23 cellular contexts compared by ENCODE assay signal in the genomic region with DNA sequence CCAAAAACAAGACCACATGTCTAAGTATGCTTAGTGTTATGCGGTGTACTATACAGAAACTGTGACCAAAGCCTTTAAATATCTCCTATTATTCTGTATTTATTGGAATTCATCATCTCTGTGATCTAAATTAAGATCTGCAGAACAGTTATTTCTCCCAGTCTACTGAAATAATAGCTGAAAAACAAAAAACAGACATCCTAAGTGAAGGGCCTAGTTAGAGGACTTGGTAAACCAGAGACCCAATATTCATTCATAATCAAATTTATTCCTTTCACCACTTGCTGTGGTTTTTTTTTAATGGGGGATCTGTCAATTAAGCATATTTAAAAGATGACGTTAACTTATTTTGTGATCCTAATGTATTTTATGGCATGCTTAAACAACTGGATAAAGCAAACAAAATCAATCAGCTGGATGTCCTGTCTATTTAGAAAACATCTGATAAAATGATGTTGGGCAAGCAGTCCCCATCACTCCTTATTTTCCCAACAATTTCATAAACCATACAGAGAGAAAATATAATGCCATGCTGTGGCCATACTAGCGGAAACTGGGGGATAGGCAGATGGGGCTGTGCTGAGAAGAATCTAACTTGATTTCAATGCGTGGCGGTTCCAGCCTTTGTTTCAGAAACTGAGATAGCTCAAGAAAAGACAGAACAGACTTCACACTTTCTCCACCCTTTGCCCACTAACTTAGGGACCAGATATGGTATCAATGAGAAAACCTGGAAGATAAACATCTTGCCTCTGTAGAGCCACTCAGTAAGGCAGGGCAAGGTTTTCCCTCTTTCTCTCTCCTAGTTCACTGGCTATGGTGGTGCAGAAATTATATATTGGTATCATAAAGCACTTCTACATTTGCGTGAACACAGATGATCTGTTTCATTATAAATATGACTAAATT. TPM values are rescaled to one million over a fixed set of nuclear protein-coding genes. Genes with fewer than 3 reads are reported as not detected.
DNase-seq lines count a peak whose midpoint lies in the region; ATAC-seq, FAIRE-seq and TF ChIP-seq lines count a peak whose summit lies in the region.
"Had no signal": no experiment of that assay in that cellular context is flagged by ENCODE, and none has a peak within 500 bp of the region (broad histone marks: within the 10 kb centered on the region; RNA-seq: fewer than 3 reads in every experiment).

No MANE protein-coding gene starts in this region.

- H4K20me1 ChIP-seq in HepG2 (ENCODE audit: insufficient read depth, low read length) = no peaks in the 10 kb centered on the region

- in situ Hi-C loops in HepG2 (cut with HindIII; ENCODE audit: extremely low pct_ligation_motif_present, low pct_unique_long_range_greater_than_20kb) = no loop called here

- no peak overlapping the region for H3K9ac ChIP-seq in HepG2 (ENCODE audit: insufficient read depth, low read depth, low read length)

- 53% methylated on average over 6 of the region's 6 CpGs for WGBS in HepG2 (ENCODE audit: low lambda C conversion rate)
- 91% methylated on average over 6 of the region's 6 CpGs for WGBS in right lobe of liver (ENCODE audit: insufficient coverage, low coverage, low lambda C conversion rate, missing lambda C conversion rate)

- H3K36me3 ChIP-seq in HepG2 (replicated peaks in 1 of 2; ENCODE audit: control insufficient read depth in 1 of 2, insufficient read depth in 2 of 2, low read length in 2 of 2) (no peaks in the 10 kb centered on the region), right lobe of liver (no peaks in the 10 kb centered on the region)

- FAIRE-seq in HepG2 (lab: Jason Lieb, UNC) = no peak
- FAIRE-seq: A549, GM12891, GM18507 had no signal

- CTCF ChIA-PET in HepG2 (lab: Yijun Ruan, JAX; ENCODE audit: low intra/inter-chr PET ratio, low total read pairs) = no interaction called here

- no peak overlapping the region for H3K4me2 ChIP-seq in HepG2 (ENCODE audit: low read depth, low read length)
- H3K4me2 ChIP-seq: A549, GM23338 had no signal

- intact Hi-C loops in HepG2 (cut with micrococcal nuclease; ENCODE audit: unreplicated experiment) (no loop called here), right lobe of liver (cut with DNase I) (no loop called here), posterior cingulate gyrus (cut with DNase I) (no loop called here)

- TF ChIP-seq CTCF in HepG2 (CRISPR knock-in tag; IDR thresholded peaks at IDR 0.05) (no peak), right lobe of liver (IDR thresholded peaks at IDR 0.05) (no peak)

- no peak for TF ChIP-seq RAD21 in HepG2 (CRISPR knock-in tag; IDR thresholded peaks at IDR 0.05)

- no peak overlapping the region for H2AFZ ChIP-seq in HepG2 (ENCODE audit: low read length)
- H2AFZ ChIP-seq: GM23338 had no signal

- H3K27me3 ChIP-seq in HepG2 (ENCODE audit: control insufficient read depth in 1 of 2, insufficient read depth in 2 of 2, low read length in 2 of 2) (no peaks in the 10 kb centered on the region), right lobe of liver (no peaks in the 10 kb centered on the region)

- H3K9me3 ChIP-seq in HepG2 (ENCODE audit: low read length) (no peaks in the 10 kb centered on the region), right lobe of liver (no peaks in the 10 kb centered on the region)
- H3K9me3 ChIP-seq: A549 had no signal

- H3K4me1 ChIP-seq in HepG2 (ENCODE audit: insufficient read depth, low read length) (no peaks in the 10 kb centered on the region), right lobe of liver (no peaks in the 10 kb centered on the region)
- H3K4me1 ChIP-seq: A549 had no signal

- H3K79me2 ChIP-seq in HepG2 (ENCODE audit: insufficient read depth, low read length) = no peaks in the 10 kb centered on the region

- POLR2A ChIA-PET in HepG2 (lab: Yijun Ruan, JAX) = no interaction called here

- no TSS peak for BruUV-seq in HepG2 (replicated peaks; lab: Mats Ljungman, UMichigan)

- no peak for TF ChIP-seq EP300 in HepG2 (IDR thresholded peaks at IDR 0.05; ENCODE audit: low read depth in 2 of 2, low read length in 2 of 2)
- no peak for TF ChIP-seq EP300 in HepG2 (CRISPR knock-in tag; IDR thresholded peaks at IDR 0.05; ENCODE audit: borderline replicate concordance)

- DNase-seq in HepG2 (ENCODE audit: low spot score) = no peak
- DNase-seq in right lobe of liver = no peak
- peak; percentile 99 for DNase-seq in SK-N-DZ (ENCODE audit: low spot score)
- peak; percentile 16 to 60 for DNase-seq in erythroblast (lab: John Stamatoyannopoulos, UW)
- no peak for DNase-seq in foreskin melanocyte
- DNase-seq in posterior cingulate gyrus = no peak
- DNase-seq: 8988T; ACHN; AML-193; C1 segment of cervical spinal cord; Calu3; CD4-positive, alpha-beta memory T cell; COR-L47; DMS53; DMS79 treated with DMSO at 0.1 percent for 48 hours; GF-D8; H9 had no signal

- H3K27ac ChIP-seq in HepG2 (ENCODE audit: extremely low read length, insufficient read depth, low read length) (no peak overlapping the region), right lobe of liver (no peak overlapping the region)
- H3K27ac ChIP-seq: A549 had no signal

- H3K4me3 ChIP-seq in HepG2 (replicated peaks in 1 of 3; ENCODE audit: insufficient read depth in 1 of 3, low read depth in 2 of 3, low read length in 3 of 3) (no peak overlapping the region), right lobe of liver (no peak overlapping the region)
- H3K4me3 ChIP-seq: A549, GM23338 had no signal

- TF ChIP-seq POLR2A in HepG2 (IDR thresholded peaks at IDR 0.05; ENCODE audit: insufficient read depth in 1 of 2, low read depth in 2 of 2, low read length in 2 of 2) (no peak), right lobe of liver (IDR thresholded peaks at IDR 0.05) (no peak), erythroblast (IDR thresholded peaks at IDR 0.05; ENCODE audit: low read length) (no peak)

- ATAC-seq in HepG2 = no peak
- ATAC-seq in right lobe of liver = no peak
- ATAC-seq in HG02870 (IDR thresholded peaks at IDR 0.05; ENCODE audit: unreplicated experiment) = no peak
- ATAC-seq: A549, GM23338, HCT116 had no signal

TF ChIP-seq in HepG2, 621 proteins besides CTCF, POLR2A, EP300 and RAD21:
- 0 out of 4 replicates have a peak, but pooled peaks of 1 of the 2 experiments have one; percentile 13 for TF ChIP-seq MAFK (conservative IDR thresholded peaks at IDR 0.05 in 1 of 2, IDR thresholded peaks at IDR 0.05 in 1 of 2; ENCODE audit: low read length in 2 of 2)
- no peak for TF ChIP-seq PHF21A (CRISPR knock-in tag; IDR thresholded peaks at IDR 0.05)
- 0 out of 2 replicates have a peak, but pooled peaks have one; percentile 11 for TF ChIP-seq MAFF (IDR thresholded peaks at IDR 0.05; ENCODE audit: low read depth, low read length)
TF ChIP-seq in HepG2: peak in this region for 2.

RNA-seq across cellular contexts. Expression of a gene that starts 32.9 kb away (rescaled TPM):
- 0.29 TPM in 1 of 2 replicates, not detected in the other for total RNA-seq in HepG2 (2016; rRNA removed; fragmentation: Illumina TruSeq; extraction: Trizol)
- not detected in 2 replicates for total RNA-seq in HepG2 (2016; cell fraction: cytosol; rRNA removed; fragmentation: Illumina TruSeq; extraction: Trizol; ENCODE audit: low read depth)
- 0.24 and 0.68 TPM in 2 replicates for total RNA-seq in HepG2 (2016; cell fraction: insoluble cytoplasmic fraction; rRNA removed; fragmentation: Illumina TruSeq; extraction: Trizol)
- 0.09 TPM in 1 of 2 replicates, not detected in the other for total RNA-seq in HepG2 (2016; cell fraction: membrane; rRNA removed; fragmentation: Illumina TruSeq; extraction: Trizol)
- total RNA-seq in HepG2 (2016; cell fraction: nucleus; rRNA removed; fragmentation: Illumina TruSeq; extraction: Trizol) = 1.2 TPM in 1 of 2 replicates, not detected in the other
- polyA plus RNA-seq in HepG2 (2011; rRNA removed) = not detected in 2 replicates
- polyA plus RNA-seq in HepG2 (2011; cell fraction: cytosol; rRNA removed) = not detected in 2 replicates
- polyA plus RNA-seq in HepG2 (2011; cell fraction: nucleus; rRNA removed) = not detected in 2 replicates
- polyA plus RNA-seq in HepG2 (2012) = not detected in 2 replicates
- not detected in 2 replicates for polyA plus RNA-seq in HepG2 (2016; cell fraction: cytosol; fragmentation: Illumina TruSeq; extraction: Trizol; ENCODE audit: low read depth)
- polyA plus RNA-seq in HepG2 (2016; cell fraction: insoluble cytoplasmic fraction; fragmentation: Illumina TruSeq; extraction: Trizol; ENCODE audit: low read depth) = not detected in 2 replicates
- polyA plus RNA-seq in HepG2 (2016; cell fraction: membrane; fragmentation: Illumina TruSeq; extraction: Trizol; ENCODE audit: low read depth) = 0.14 TPM in 1 of 2 replicates, not detected in the other
- not detected in 2 replicates for polyA plus RNA-seq in HepG2 (2016; cell fraction: nucleus; fragmentation: Illumina TruSeq; extraction: Trizol; ENCODE audit: insufficient read depth, low read depth)
- polyA minus RNA-seq in HepG2 (2011; rRNA and poly(A)+ RNA removed; ENCODE audit: low replicate concordance) = 1.7 TPM in 1 of 2 replicates, not detected in the other
- not detected in 2 replicates for polyA minus RNA-seq in HepG2 (2011; cell fraction: cytosol; rRNA and poly(A)+ RNA removed)
- polyA minus RNA-seq in HepG2 (2011; cell fraction: nucleus; rRNA and poly(A)+ RNA removed) = not detected in 2 replicates
- 10 to 100 TPM in 3 of 6 experiments, 1 to 10 TPM in 2, under 1 TPM in 1; 0.95 to 15.0 (median 7.3) TPM for total RNA-seq in right lobe of liver
- 195 and 220 TPM in 2 replicates for polyA plus RNA-seq in SK-N-DZ (2014; cell fraction: cytosol; rRNA removed)
- 258 and 321 TPM in 2 replicates for polyA plus RNA-seq in SK-N-DZ (2014; cell fraction: nucleus; rRNA removed)

Comparison
In these comparisons a context has a peak if more than half of its experiments do, and no peak if none do; other contexts are left out.
1. DNase-seq: peak in SK-N-DZ (single experiment) and erythroblast (2 of 2); none in HepG2 (single experiment), right lobe of liver (0 of 3), foreskin melanocyte (single experiment) and posterior cingulate gyrus (0 of 10).